Comparison of ENCODE assay signal across 26 cellular contexts in genomic region chr12:50052544-50052943, GRCh38. TPM values are rescaled to one million over a fixed set of nuclear protein-coding genes. Genes with fewer than 3 reads are reported as not detected.
A peak's percentile ranks its signal among the peaks of the same experiment; 100 is the strongest.
DNase-seq lines count a peak whose midpoint lies in the region; ATAC-seq, FAIRE-seq and TF ChIP-seq lines count a peak whose summit lies in the region.
"Had no signal": no experiment of that assay in that cellular context is flagged by ENCODE, and none has a peak within 500 bp of the region (broad histone marks: within the 10 kb centered on the region; RNA-seq: fewer than 3 reads in every experiment).

No MANE protein-coding gene starts in this region.

- TF ChIP-seq CTCF in HepG2 (CRISPR knock-in tag; IDR thresholded peaks at IDR 0.05): no peak
- no peak for TF ChIP-seq CTCF in right lobe of liver (IDR thresholded peaks at IDR 0.05)
- TF ChIP-seq CTCF in glutamatergic neuron (IDR thresholded peaks at IDR 0.05; ENCODE audit: partially characterized antibody, unreplicated experiment): no peak
- no peak for TF ChIP-seq CTCF in osteoblast (IDR thresholded peaks at IDR 0.05; ENCODE audit: extremely low read depth, low read depth, low read length)
- no peak for TF ChIP-seq CTCF in colonic mucosa (IDR thresholded peaks at IDR 0.05)

- no peak for ATAC-seq in HepG2
- no peak for ATAC-seq in right lobe of liver
- no peak for ATAC-seq in naive thymus-derived CD4-positive, alpha-beta T cell
- ATAC-seq: A549, GM12878, GM23338 had no signal

- intact Hi-C loops in HepG2 (cut with micrococcal nuclease; ENCODE audit: unreplicated experiment): no loop called here
- intact Hi-C loops in right lobe of liver (cut with DNase I): no loop called here
- intact Hi-C loops in colonic mucosa (cut with DNase I): no loop called here
- intact Hi-C loops in naive thymus-derived CD4-positive, alpha-beta T cell (cut with micrococcal nuclease): loop anchor here in 1 of 2 donors (10.0 kb wide), 1 partner anchor 208 kb away; the partner anchor contains the start of gene BCDIN3D

- peaks cover 27% of the 10 kb centered on the region for H3K27me3 Mint-ChIP-seq in glutamatergic neuron (ENCODE audit: unreplicated experiment)
- H3K27me3 Mint-ChIP-seq in naive thymus-derived CD4-positive, alpha-beta T cell: peaks cover 58 to 72% (median 59%) of the 10 kb centered on the region in 5 donors

- H3K27ac ChIP-seq in HepG2 (ENCODE audit: extremely low read length, insufficient read depth, low read length) (no peak overlapping the region), right lobe of liver (no peak overlapping the region), osteoblast (ENCODE audit: low read depth, low read length) (no peak overlapping the region), colonic mucosa (no peak overlapping the region)
- H3K27ac ChIP-seq in naive thymus-derived CD4-positive, alpha-beta T cell (ENCODE audit: low read depth, low read length): no peak overlapping the region
- H3K27ac ChIP-seq: 22Rv1; A549; BLaER1 treated with 17β-estradiol and CSF1 and Interleukin-3, amounts not matched to agents 10 nM and 100 nM had no signal

- no TSS peak for BruUV-seq in HepG2 (replicated peaks; lab: Mats Ljungman, UMichigan)

- H4K20me1 ChIP-seq in HepG2 (ENCODE audit: insufficient read depth, low read length) (no peaks in the 10 kb centered on the region), osteoblast (ENCODE audit: insufficient read depth, low read length) (peaks cover 3% of the 10 kb centered on the region)

- no peak for TF ChIP-seq POLR2A in HepG2 (IDR thresholded peaks at IDR 0.05; ENCODE audit: insufficient read depth in 1 of 2, low read depth in 2 of 2, low read length in 2 of 2)
- TF ChIP-seq POLR2A in right lobe of liver (IDR thresholded peaks at IDR 0.05): no peak

- H3K9me3 Mint-ChIP-seq in glutamatergic neuron (ENCODE audit: unreplicated experiment): peaks cover 30% of the 10 kb centered on the region
- peaks cover 0 to 2% (median 0%) of the 10 kb centered on the region in 11 donors for H3K9me3 Mint-ChIP-seq in naive thymus-derived CD4-positive, alpha-beta T cell
- H3K9me3 Mint-ChIP-seq: CD4-positive, alpha-beta T cell; CD8-positive, alpha-beta memory T cell; GM23338 had no signal

- no peak overlapping the region for H3K4me3 ChIP-seq in HepG2 (replicated peaks in 1 of 3; ENCODE audit: insufficient read depth in 1 of 3, low read depth in 2 of 3, low read length in 3 of 3)
- H3K4me3 ChIP-seq in right lobe of liver: no peak overlapping the region
- no peak overlapping the region for H3K4me3 ChIP-seq in osteoblast (ENCODE audit: insufficient read depth, low read length)
- no peak overlapping the region for H3K4me3 ChIP-seq in colonic mucosa
- H3K4me3 ChIP-seq in naive thymus-derived CD4-positive, alpha-beta T cell (ENCODE audit: low read length): no peak overlapping the region
- H3K4me3 ChIP-seq: A549; BLaER1 treated with 17β-estradiol and CSF1 and Interleukin-3, amounts not matched to agents 10 nM and 100 nM; GM12878; HAP-1 had no signal

- H2AFZ ChIP-seq in HepG2 (ENCODE audit: low read length) (no peak overlapping the region), osteoblast (ENCODE audit: low read length) (no peak overlapping the region)
- H2AFZ ChIP-seq: GM23338 had no signal

- H3K27me3 ChIP-seq in HepG2 (ENCODE audit: control insufficient read depth in 1 of 2, insufficient read depth in 2 of 2, low read length in 2 of 2) (peaks cover 11 to 63% of the 10 kb centered on the region in 2 experiments; a peak in 4 of 5 replicates), right lobe of liver (no peaks in the 10 kb centered on the region), osteoblast (ENCODE audit: insufficient read depth, low read length) (peaks cover 48% of the 10 kb centered on the region), colonic mucosa (peaks cover 11% of the 10 kb centered on the region)
- H3K27me3 ChIP-seq in naive thymus-derived CD4-positive, alpha-beta T cell (ENCODE audit: control insufficient read depth in 2 of 2, insufficient read depth in 2 of 2, low read length in 2 of 2): peaks cover 0 to 9% of the 10 kb centered on the region in 2 donors
- H3K27me3 ChIP-seq: BE2C had no signal

- peak overlapping the region; percentile 93 for H3K27ac Mint-ChIP-seq in glutamatergic neuron (ENCODE audit: unreplicated experiment)
- H3K27ac Mint-ChIP-seq in naive thymus-derived CD4-positive, alpha-beta T cell: no peak overlapping the region
- H3K27ac Mint-ChIP-seq: CD4-positive, alpha-beta T cell; GM23338 had no signal

- H3K36me3 ChIP-seq in HepG2 (replicated peaks in 1 of 2; ENCODE audit: control insufficient read depth in 1 of 2, insufficient read depth in 2 of 2, low read length in 2 of 2): no peaks in the 10 kb centered on the region
- no peaks in the 10 kb centered on the region for H3K36me3 ChIP-seq in right lobe of liver
- H3K36me3 ChIP-seq in osteoblast (ENCODE audit: insufficient read depth, low read length): no peaks in the 10 kb centered on the region
- no peaks in the 10 kb centered on the region for H3K36me3 ChIP-seq in colonic mucosa
- H3K36me3 ChIP-seq in naive thymus-derived CD4-positive, alpha-beta T cell (ENCODE audit: control insufficient read depth in 2 of 3, insufficient read depth in 3 of 3, low read length in 3 of 3): no peaks in the 10 kb centered on the region
- H3K36me3 ChIP-seq: BE2C; BLaER1 treated with 17β-estradiol and CSF1 and Interleukin-3, amounts not matched to agents 10 nM and 100 nM; HAP-1 had no signal

- FAIRE-seq in HepG2 (lab: Jason Lieb, UNC): no peak
- FAIRE-seq: A549, D721Med, GM12878 had no signal

- no peak for TF ChIP-seq RAD21 in HepG2 (CRISPR knock-in tag; IDR thresholded peaks at IDR 0.05)

- H3K4me2 ChIP-seq in HepG2 (ENCODE audit: low read depth, low read length) (no peak overlapping the region), osteoblast (ENCODE audit: insufficient read depth, low read length) (no peak overlapping the region)
- H3K4me2 ChIP-seq: A549 had no signal

- H3K4me1 ChIP-seq in HepG2 (ENCODE audit: insufficient read depth, low read length): peaks cover 40% of the 10 kb centered on the region
- H3K4me1 ChIP-seq in right lobe of liver: peaks cover 0 to 10% (median 0%) of the 10 kb centered on the region in 4 donors
- peaks cover 6% of the 10 kb centered on the region for H3K4me1 ChIP-seq in osteoblast (ENCODE audit: insufficient read depth, low read length)
- peaks cover 5% of the 10 kb centered on the region for H3K4me1 ChIP-seq in colonic mucosa
- peaks cover 7 to 16% of the 10 kb centered on the region in 2 donors for H3K4me1 ChIP-seq in naive thymus-derived CD4-positive, alpha-beta T cell (ENCODE audit: control insufficient read depth in 2 of 2, insufficient read depth in 2 of 2, low read length in 2 of 2)

- H3K4me3 Mint-ChIP-seq in glutamatergic neuron (ENCODE audit: unreplicated experiment): peak overlapping the region; percentile 63
- no peak overlapping the region for H3K4me3 Mint-ChIP-seq in naive thymus-derived CD4-positive, alpha-beta T cell
- H3K4me3 Mint-ChIP-seq: CD8-positive, alpha-beta memory T cell; GM23338 had no signal

- H3K79me2 ChIP-seq in HepG2 (ENCODE audit: insufficient read depth, low read length) (no peaks in the 10 kb centered on the region), osteoblast (ENCODE audit: insufficient read depth, low read length) (no peaks in the 10 kb centered on the region)

- H3K9me3 ChIP-seq in HepG2 (ENCODE audit: low read length) (no peaks in the 10 kb centered on the region), right lobe of liver (no peaks in the 10 kb centered on the region), osteoblast (ENCODE audit: low read depth, low read length) (no peaks in the 10 kb centered on the region), colonic mucosa (no peaks in the 10 kb centered on the region)
- no peaks in the 10 kb centered on the region for H3K9me3 ChIP-seq in naive thymus-derived CD4-positive, alpha-beta T cell (ENCODE audit: control insufficient read depth in 2 of 3, low read length in 3 of 3)
- H3K9me3 ChIP-seq: A549; BE2C; BLaER1 treated with 17β-estradiol and CSF1 and Interleukin-3, amounts not matched to agents 10 nM and 100 nM; HAP-1 had no signal

- peaks cover 5% of the 10 kb centered on the region for H3K36me3 Mint-ChIP-seq in glutamatergic neuron (ENCODE audit: unreplicated experiment)
- H3K36me3 Mint-ChIP-seq in naive thymus-derived CD4-positive, alpha-beta T cell: peaks cover 0 to 2% (median 0%) of the 10 kb centered on the region in 5 donors

- DNase-seq in NCI-H2171 treated with DMSO at 0.1 percent for 48 hours (lab: John Stamatoyannopoulos, UW) (peak; percentile 60), NCI-H2171 (lab: John Stamatoyannopoulos, UW) (no peak), HepG2 (ENCODE audit: low spot score) (no peak), right lobe of liver (no peak), glutamatergic neuron (no peak), osteoblast (ENCODE audit: insufficient read length, low spot score, missing footprints) (peak; percentile 49), colonic mucosa (no peak)
- no peak for DNase-seq in naive thymus-derived CD4-positive, alpha-beta T cell
- DNase-seq: ACHN; AML-193; BE2C; CD4-positive, alpha-beta T cell; CD8-positive, alpha-beta memory T cell; DMS 273 treated with DMSO at 0.1 percent for 48 hours; DMS79; EL; GDM1 had no signal

- TF ChIP-seq EP300 in HepG2 (IDR thresholded peaks at IDR 0.05; ENCODE audit: low read depth in 2 of 2, low read length in 2 of 2): no peak
- no peak for TF ChIP-seq EP300 in HepG2 (CRISPR knock-in tag; IDR thresholded peaks at IDR 0.05; ENCODE audit: borderline replicate concordance)

- peaks cover 55% of the 10 kb centered on the region for H3K4me1 Mint-ChIP-seq in glutamatergic neuron (ENCODE audit: low read depth, unreplicated experiment)
- peaks cover 12 to 25% (median 20%) of the 10 kb centered on the region in 7 donors for H3K4me1 Mint-ChIP-seq in naive thymus-derived CD4-positive, alpha-beta T cell

- H3K9ac ChIP-seq in HepG2 (ENCODE audit: insufficient read depth, low read depth, low read length): no peak overlapping the region
- no peak overlapping the region for H3K9ac ChIP-seq in colonic mucosa (ENCODE audit: low read depth in 2 of 2, low read length in 2 of 2)
- H3K9ac ChIP-seq: BLaER1 treated with 17β-estradiol and CSF1 and Interleukin-3, amounts not matched to agents 10 nM and 100 nM had no signal

- in situ Hi-C loops in HepG2 (cut with HindIII; ENCODE audit: extremely low pct_ligation_motif_present, low pct_unique_long_range_greater_than_20kb): loop anchor here (10.0 kb wide), 1 partner anchor 188 kb away; no protein-coding TSS in a partner anchor

- CTCF ChIA-PET in HepG2 (lab: Yijun Ruan, JAX; ENCODE audit: low intra/inter-chr PET ratio, low total read pairs): interaction anchor here (1.2 kb wide), 1 partner anchor 85 kb away, joined by 3 read pairs; no protein-coding TSS in a partner anchor
- CTCF ChIA-PET in naive thymus-derived CD4-positive, alpha-beta T cell (lab: Charles Lee): no interaction called here

- POLR2A ChIA-PET in HepG2 (lab: Yijun Ruan, JAX): no interaction called here
- POLR2A ChIA-PET in naive thymus-derived CD4-positive, alpha-beta T cell (lab: Charles Lee): no interaction called here

RNA-seq across cellular contexts. Expression of gene ASIC1, which starts 4.9 kb away (rescaled TPM):
- total RNA-seq in HepG2 (2016; rRNA removed; fragmentation: Illumina TruSeq; extraction: Trizol): 0.24 and 0.44 TPM in 2 replicates
- total RNA-seq in HepG2 (2016; cell fraction: cytosol; rRNA removed; fragmentation: Illumina TruSeq; extraction: Trizol; ENCODE audit: low read depth): 0.26 and 0.30 TPM in 2 replicates
- 0.19 and 1.1 TPM in 2 replicates for total RNA-seq in HepG2 (2016; cell fraction: insoluble cytoplasmic fraction; rRNA removed; fragmentation: Illumina TruSeq; extraction: Trizol)
- 0.49 and 0.52 TPM in 2 replicates for total RNA-seq in HepG2 (2016; cell fraction: membrane; rRNA removed; fragmentation: Illumina TruSeq; extraction: Trizol)
- 0.47 and 0.75 TPM in 2 replicates for total RNA-seq in HepG2 (2016; cell fraction: nucleus; rRNA removed; fragmentation: Illumina TruSeq; extraction: Trizol)
- 1.3 and 1.5 TPM in 2 replicates for polyA plus RNA-seq in HepG2 (2011; rRNA removed)
- 0.85 and 0.98 TPM in 2 replicates for polyA plus RNA-seq in HepG2 (2011; cell fraction: cytosol; rRNA removed)
- 2.6 and 3.1 TPM in 2 replicates for polyA plus RNA-seq in HepG2 (2011; cell fraction: nucleus; rRNA removed)
- 0.56 and 0.67 TPM in 2 replicates for polyA plus RNA-seq in HepG2 (2012)
- polyA plus RNA-seq in HepG2 (2016; cell fraction: cytosol; fragmentation: Illumina TruSeq; extraction: Trizol; ENCODE audit: low read depth): 0.34 and 0.51 TPM in 2 replicates
- polyA plus RNA-seq in HepG2 (2016; cell fraction: insoluble cytoplasmic fraction; fragmentation: Illumina TruSeq; extraction: Trizol; ENCODE audit: low read depth): 0.59 and 0.66 TPM in 2 replicates
- polyA plus RNA-seq in HepG2 (2016; cell fraction: membrane; fragmentation: Illumina TruSeq; extraction: Trizol; ENCODE audit: low read depth): 0.59 and 0.63 TPM in 2 replicates
- 2.9 and 3.2 TPM in 2 replicates for polyA plus RNA-seq in HepG2 (2016; cell fraction: nucleus; fragmentation: Illumina TruSeq; extraction: Trizol; ENCODE audit: insufficient read depth, low read depth)
- 2.0 and 12.2 TPM in 2 replicates for polyA minus RNA-seq in HepG2 (2011; rRNA and poly(A)+ RNA removed; ENCODE audit: low replicate concordance)
- 0.40 and 0.88 TPM in 2 replicates for polyA minus RNA-seq in HepG2 (2011; cell fraction: cytosol; rRNA and poly(A)+ RNA removed)
- polyA minus RNA-seq in HepG2 (2011; cell fraction: nucleus; rRNA and poly(A)+ RNA removed): 0.87 and 1.3 TPM in 2 replicates
- total RNA-seq in right lobe of liver: under 1 TPM in 4 of 6 experiments, not detected in 2; 0.07 to 0.19 (median 0.15) TPM
- 451 TPM for total RNA-seq in glutamatergic neuron (ENCODE audit: unreplicated experiment)
- 0.72 and 0.88 TPM in 2 replicates for total RNA-seq in osteoblast
- 1 to 10 TPM; 1.0 to 1.1 TPM for total RNA-seq in colonic mucosa
- 10 to 100 TPM in 1 of 5 experiments, 1 to 10 TPM in 3, under 1 TPM in 1; 0.34 to 10.1 (median 2.0) TPM for total RNA-seq in naive thymus-derived CD4-positive, alpha-beta T cell
- under 1 TPM; 0.14 to 0.51 TPM for polyA plus RNA-seq in naive thymus-derived CD4-positive, alpha-beta T cell
- polyA plus RNA-seq: CD14-positive monocyte had no signal

RNA-seq across cellular contexts. Expression of gene RACGAP1, which starts 27.2 kb away (rescaled TPM):
- total RNA-seq in HepG2 (2016; rRNA removed; fragmentation: Illumina TruSeq; extraction: Trizol) (57.9 and 95.5 TPM in 2 replicates), right lobe of liver (1 to 10 TPM; 2.8 to 5.4 (median 4.2) TPM), glutamatergic neuron (ENCODE audit: unreplicated experiment) (47.1 TPM), osteoblast (12.7 and 16.5 TPM in 2 replicates), colonic mucosa (10 to 100 TPM; 36.2 to 83.8 TPM)
- total RNA-seq in HepG2 (2016; cell fraction: cytosol; rRNA removed; fragmentation: Illumina TruSeq; extraction: Trizol; ENCODE audit: low read depth): 19.2 and 25.1 TPM in 2 replicates
- 56.8 and 91.5 TPM in 2 replicates for total RNA-seq in HepG2 (2016; cell fraction: insoluble cytoplasmic fraction; rRNA removed; fragmentation: Illumina TruSeq; extraction: Trizol)
- 22.2 and 24.7 TPM in 2 replicates for total RNA-seq in HepG2 (2016; cell fraction: membrane; rRNA removed; fragmentation: Illumina TruSeq; extraction: Trizol)
- 29.8 and 36.8 TPM in 2 replicates for total RNA-seq in HepG2 (2016; cell fraction: nucleus; rRNA removed; fragmentation: Illumina TruSeq; extraction: Trizol)
- 14.0 and 16.7 TPM in 2 replicates for polyA plus RNA-seq in HepG2 (2011; rRNA removed)
- 11.8 and 12.2 TPM in 2 replicates for polyA plus RNA-seq in HepG2 (2011; cell fraction: cytosol; rRNA removed)
- 15.3 and 17.4 TPM in 2 replicates for polyA plus RNA-seq in HepG2 (2011; cell fraction: nucleus; rRNA removed)
- polyA plus RNA-seq in HepG2 (2012): 13.0 and 24.8 TPM in 2 replicates
- polyA plus RNA-seq in HepG2 (2016; cell fraction: cytosol; fragmentation: Illumina TruSeq; extraction: Trizol; ENCODE audit: low read depth): 3.3 and 3.8 TPM in 2 replicates
- polyA plus RNA-seq in HepG2 (2016; cell fraction: insoluble cytoplasmic fraction; fragmentation: Illumina TruSeq; extraction: Trizol; ENCODE audit: low read depth): 55.6 and 59.8 TPM in 2 replicates
- polyA plus RNA-seq in HepG2 (2016; cell fraction: membrane; fragmentation: Illumina TruSeq; extraction: Trizol; ENCODE audit: low read depth): 8.3 and 9.6 TPM in 2 replicates
- 35.4 and 37.2 TPM in 2 replicates for polyA plus RNA-seq in HepG2 (2016; cell fraction: nucleus; fragmentation: Illumina TruSeq; extraction: Trizol; ENCODE audit: insufficient read depth, low read depth)
- 65.5 and 353 TPM in 2 replicates for polyA minus RNA-seq in HepG2 (2011; rRNA and poly(A)+ RNA removed; ENCODE audit: low replicate concordance)
- polyA minus RNA-seq in HepG2 (2011; cell fraction: cytosol; rRNA and poly(A)+ RNA removed): 20.2 and 21.7 TPM in 2 replicates
- 17.5 and 21.2 TPM in 2 replicates for polyA minus RNA-seq in HepG2 (2011; cell fraction: nucleus; rRNA and poly(A)+ RNA removed)
- total RNA-seq in naive thymus-derived CD4-positive, alpha-beta T cell: 100 to 1,000 TPM in 1 of 5 experiments, 10 to 100 TPM in 1, 1 to 10 TPM in 3; 4.2 to 111 (median 8.0) TPM
- polyA plus RNA-seq in naive thymus-derived CD4-positive, alpha-beta T cell: 10 to 100 TPM in 1 of 2 donors, 1 to 10 TPM in 1; 8.6 to 11.1 TPM

RNA-seq across cellular contexts. Expression of gene SMARCD1, which starts 32.6 kb away (rescaled TPM):
- total RNA-seq in HepG2 (2016; rRNA removed; fragmentation: Illumina TruSeq; extraction: Trizol) (54.6 and 64.9 TPM in 2 replicates), right lobe of liver (10 to 100 TPM; 13.3 to 35.0 (median 16.4) TPM), glutamatergic neuron (ENCODE audit: unreplicated experiment) (152 TPM), osteoblast (50.3 and 53.0 TPM in 2 replicates), colonic mucosa (10 to 100 TPM; 30.6 to 43.9 TPM)
- 18.3 and 19.3 TPM in 2 replicates for total RNA-seq in HepG2 (2016; cell fraction: cytosol; rRNA removed; fragmentation: Illumina TruSeq; extraction: Trizol; ENCODE audit: low read depth)
- 53.8 and 56.6 TPM in 2 replicates for total RNA-seq in HepG2 (2016; cell fraction: insoluble cytoplasmic fraction; rRNA removed; fragmentation: Illumina TruSeq; extraction: Trizol)
- total RNA-seq in HepG2 (2016; cell fraction: membrane; rRNA removed; fragmentation: Illumina TruSeq; extraction: Trizol): 51.5 and 52.7 TPM in 2 replicates
- 46.9 and 61.3 TPM in 2 replicates for total RNA-seq in HepG2 (2016; cell fraction: nucleus; rRNA removed; fragmentation: Illumina TruSeq; extraction: Trizol)
- polyA plus RNA-seq in HepG2 (2011; rRNA removed): 51.7 and 55.5 TPM in 2 replicates
- polyA plus RNA-seq in HepG2 (2011; cell fraction: cytosol; rRNA removed): 35.2 and 38.4 TPM in 2 replicates
- polyA plus RNA-seq in HepG2 (2011; cell fraction: nucleus; rRNA removed): 69.3 and 71.6 TPM in 2 replicates
- polyA plus RNA-seq in HepG2 (2012): 35.8 and 43.5 TPM in 2 replicates
- 12.2 and 14.5 TPM in 2 replicates for polyA plus RNA-seq in HepG2 (2016; cell fraction: cytosol; fragmentation: Illumina TruSeq; extraction: Trizol; ENCODE audit: low read depth)
- polyA plus RNA-seq in HepG2 (2016; cell fraction: insoluble cytoplasmic fraction; fragmentation: Illumina TruSeq; extraction: Trizol; ENCODE audit: low read depth): 51.0 and 65.3 TPM in 2 replicates
- polyA plus RNA-seq in HepG2 (2016; cell fraction: membrane; fragmentation: Illumina TruSeq; extraction: Trizol; ENCODE audit: low read depth): 41.4 and 44.8 TPM in 2 replicates
- polyA plus RNA-seq in HepG2 (2016; cell fraction: nucleus; fragmentation: Illumina TruSeq; extraction: Trizol; ENCODE audit: insufficient read depth, low read depth): 82.4 and 96.0 TPM in 2 replicates
- 82.5 and 134 TPM in 2 replicates for polyA minus RNA-seq in HepG2 (2011; rRNA and poly(A)+ RNA removed; ENCODE audit: low replicate concordance)
- 41.4 and 46.1 TPM in 2 replicates for polyA minus RNA-seq in HepG2 (2011; cell fraction: cytosol; rRNA and poly(A)+ RNA removed)
- polyA minus RNA-seq in HepG2 (2011; cell fraction: nucleus; rRNA and poly(A)+ RNA removed): 68.1 and 69.0 TPM in 2 replicates
- 10 to 100 TPM; 65.1 to 88.5 (median 67.5) TPM for total RNA-seq in naive thymus-derived CD4-positive, alpha-beta T cell
- polyA plus RNA-seq in naive thymus-derived CD4-positive, alpha-beta T cell: 10 to 100 TPM in 1 of 2 donors, 1 to 10 TPM in 1; 9.5 to 16.6 TPM

RNA-seq across cellular contexts. Expression of gene GPD1, which starts 51.3 kb away (rescaled TPM):
- total RNA-seq in HepG2 (2016; rRNA removed; fragmentation: Illumina TruSeq; extraction: Trizol) (30.6 and 38.1 TPM in 2 replicates), right lobe of liver (100 to 1,000 TPM in 3 of 6 experiments, 10 to 100 TPM in 3; 43.6 to 210 (median 110) TPM), glutamatergic neuron (ENCODE audit: unreplicated experiment) (0.81 TPM), osteoblast (under 0.01 TPM in 1 of 2 replicates, not detected in the other), colonic mucosa (1 to 10 TPM; 2.1 to 3.4 TPM)
- 5.3 and 5.6 TPM in 2 replicates for total RNA-seq in HepG2 (2016; cell fraction: cytosol; rRNA removed; fragmentation: Illumina TruSeq; extraction: Trizol; ENCODE audit: low read depth)
- 31.5 and 38.6 TPM in 2 replicates for total RNA-seq in HepG2 (2016; cell fraction: insoluble cytoplasmic fraction; rRNA removed; fragmentation: Illumina TruSeq; extraction: Trizol)
- 8.7 and 10.6 TPM in 2 replicates for total RNA-seq in HepG2 (2016; cell fraction: membrane; rRNA removed; fragmentation: Illumina TruSeq; extraction: Trizol)
- 10.8 and 11.2 TPM in 2 replicates for total RNA-seq in HepG2 (2016; cell fraction: nucleus; rRNA removed; fragmentation: Illumina TruSeq; extraction: Trizol)
- polyA plus RNA-seq in HepG2 (2011; rRNA removed): 3.7 and 7.2 TPM in 2 replicates
- polyA plus RNA-seq in HepG2 (2011; cell fraction: cytosol; rRNA removed): 6.2 and 10.3 TPM in 2 replicates
- 4.8 and 7.4 TPM in 2 replicates for polyA plus RNA-seq in HepG2 (2011; cell fraction: nucleus; rRNA removed)
- 14.9 and 15.6 TPM in 2 replicates for polyA plus RNA-seq in HepG2 (2012)
- polyA plus RNA-seq in HepG2 (2016; cell fraction: cytosol; fragmentation: Illumina TruSeq; extraction: Trizol; ENCODE audit: low read depth): 4.0 and 4.8 TPM in 2 replicates
- polyA plus RNA-seq in HepG2 (2016; cell fraction: insoluble cytoplasmic fraction; fragmentation: Illumina TruSeq; extraction: Trizol; ENCODE audit: low read depth): 25.5 and 29.7 TPM in 2 replicates
- 6.4 and 7.3 TPM in 2 replicates for polyA plus RNA-seq in HepG2 (2016; cell fraction: membrane; fragmentation: Illumina TruSeq; extraction: Trizol; ENCODE audit: low read depth)
- 14.8 and 19.3 TPM in 2 replicates for polyA plus RNA-seq in HepG2 (2016; cell fraction: nucleus; fragmentation: Illumina TruSeq; extraction: Trizol; ENCODE audit: insufficient read depth, low read depth)
- 2.2 and 5.6 TPM in 2 replicates for polyA minus RNA-seq in HepG2 (2011; rRNA and poly(A)+ RNA removed; ENCODE audit: low replicate concordance)
- polyA minus RNA-seq in HepG2 (2011; cell fraction: cytosol; rRNA and poly(A)+ RNA removed): 2.0 and 3.5 TPM in 2 replicates
- polyA minus RNA-seq in HepG2 (2011; cell fraction: nucleus; rRNA and poly(A)+ RNA removed): 5.7 and 8.7 TPM in 2 replicates
- total RNA-seq in naive thymus-derived CD4-positive, alpha-beta T cell: 1 to 10 TPM in 2 of 5 experiments, under 1 TPM in 3; 0.50 to 1.5 (median 0.60) TPM
- not detected for polyA plus RNA-seq in naive thymus-derived CD4-positive, alpha-beta T cell
- total RNA-seq: H4 had no signal
- polyA plus RNA-seq: CD14-positive monocyte; CD8-positive, alpha-beta memory T cell had no signal

RNA-seq across cellular contexts. Expression of gene COX14, which starts 59.5 kb away (rescaled TPM):
- total RNA-seq in HepG2 (2016; rRNA removed; fragmentation: Illumina TruSeq; extraction: Trizol) (71.6 and 82.0 TPM in 2 replicates), right lobe of liver (10 to 100 TPM; 37.7 to 67.5 (median 50.6) TPM), glutamatergic neuron (ENCODE audit: unreplicated experiment) (23.3 TPM), osteoblast (29.0 and 29.8 TPM in 2 replicates), colonic mucosa (10 to 100 TPM; 74.4 to 86.8 TPM)
- 62.2 and 107 TPM in 2 replicates for total RNA-seq in HepG2 (2016; cell fraction: cytosol; rRNA removed; fragmentation: Illumina TruSeq; extraction: Trizol; ENCODE audit: low read depth)
- 70.2 and 88.8 TPM in 2 replicates for total RNA-seq in HepG2 (2016; cell fraction: insoluble cytoplasmic fraction; rRNA removed; fragmentation: Illumina TruSeq; extraction: Trizol)
- 84.4 and 106 TPM in 2 replicates for total RNA-seq in HepG2 (2016; cell fraction: membrane; rRNA removed; fragmentation: Illumina TruSeq; extraction: Trizol)
- total RNA-seq in HepG2 (2016; cell fraction: nucleus; rRNA removed; fragmentation: Illumina TruSeq; extraction: Trizol): 18.4 and 19.5 TPM in 2 replicates
- 53.0 and 55.0 TPM in 2 replicates for polyA plus RNA-seq in HepG2 (2011; rRNA removed)
- 64.0 and 68.8 TPM in 2 replicates for polyA plus RNA-seq in HepG2 (2011; cell fraction: cytosol; rRNA removed)
- polyA plus RNA-seq in HepG2 (2011; cell fraction: nucleus; rRNA removed): 15.7 and 16.8 TPM in 2 replicates
- polyA plus RNA-seq in HepG2 (2012): 30.1 and 33.7 TPM in 2 replicates
- polyA plus RNA-seq in HepG2 (2016; cell fraction: cytosol; fragmentation: Illumina TruSeq; extraction: Trizol; ENCODE audit: low read depth): 46.3 and 86.6 TPM in 2 replicates
- 52.0 and 58.2 TPM in 2 replicates for polyA plus RNA-seq in HepG2 (2016; cell fraction: insoluble cytoplasmic fraction; fragmentation: Illumina TruSeq; extraction: Trizol; ENCODE audit: low read depth)
- 51.4 and 62.9 TPM in 2 replicates for polyA plus RNA-seq in HepG2 (2016; cell fraction: membrane; fragmentation: Illumina TruSeq; extraction: Trizol; ENCODE audit: low read depth)
- 29.1 and 31.5 TPM in 2 replicates for polyA plus RNA-seq in HepG2 (2016; cell fraction: nucleus; fragmentation: Illumina TruSeq; extraction: Trizol; ENCODE audit: insufficient read depth, low read depth)
- 27.5 and 131 TPM in 2 replicates for polyA minus RNA-seq in HepG2 (2011; rRNA and poly(A)+ RNA removed; ENCODE audit: low replicate concordance)
- 8.7 and 10.3 TPM in 2 replicates for polyA minus RNA-seq in HepG2 (2011; cell fraction: cytosol; rRNA and poly(A)+ RNA removed)
- polyA minus RNA-seq in HepG2 (2011; cell fraction: nucleus; rRNA and poly(A)+ RNA removed): 10.3 and 10.8 TPM in 2 replicates
- 10 to 100 TPM; 37.2 to 49.4 (median 46.9) TPM for total RNA-seq in naive thymus-derived CD4-positive, alpha-beta T cell
- 100 to 1,000 TPM; 202 to 244 TPM for polyA plus RNA-seq in naive thymus-derived CD4-positive, alpha-beta T cell

Comparison
In these comparisons a context has a peak if more than half of its experiments do, and no peak if none do; other contexts are left out.
1. DNase-seq: peak in NCI-H2171 treated with DMSO at 0.1 percent for 48 hours (single experiment) and osteoblast (single experiment); none in NCI-H2171 (single experiment), HepG2 (single experiment), right lobe of liver (0 of 3), glutamatergic neuron (single experiment), colonic mucosa (single experiment) and naive thymus-derived CD4-positive, alpha-beta T cell (0 of 9).
2. RNA of gene ASIC1, which starts 4.9 kb away (total RNA-seq): 451 TPM in glutamatergic neuron (single experiment); 0.34 to 10.1 TPM in naive thymus-derived CD4-positive, alpha-beta T cell, 1.0 to 1.1 TPM in colonic mucosa, 0.72 to 0.88 TPM in osteoblast, 0.19 to 1.1 TPM in HepG2 and 0.07 to 0.19 TPM in right lobe of liver; every median in the first group is over 10 times any median in the second.